Comparison of ENCODE assay signal across 33 cellular contexts in the genomic region with DNA sequence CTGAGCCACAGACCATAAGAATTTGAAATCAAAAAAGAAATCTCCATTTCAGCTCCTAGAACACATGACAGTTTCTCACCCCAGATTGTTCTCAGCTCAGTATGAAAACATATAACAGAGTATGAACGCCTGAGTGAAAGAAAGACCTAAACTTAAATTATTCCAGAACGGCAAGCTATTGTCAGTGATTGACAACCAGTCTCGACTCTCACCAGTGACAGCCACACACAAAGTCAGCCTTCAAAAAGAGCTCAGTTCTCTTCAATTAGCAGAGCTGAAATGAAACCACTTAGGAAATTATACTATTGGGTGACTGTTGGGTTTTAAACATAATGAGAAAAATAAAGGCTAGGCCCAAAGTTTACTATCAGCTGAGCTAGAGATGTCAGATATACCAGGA.
DNase-seq lines count a peak whose midpoint lies in the region; ATAC-seq and TF ChIP-seq lines count a peak whose summit lies in the region.
"Had no signal": no experiment of that assay in that cellular context is flagged by ENCODE, and none has a peak within 500 bp of the region (broad histone marks: within the 10 kb centered on the region; RNA-seq: fewer than 3 reads in every experiment).

No MANE protein-coding gene starts in this region.

- no peaks in the 10 kb centered on the region for H3K36me3 Mint-ChIP-seq in GM23338 (ENCODE audit: low read depth)
- no peaks in the 10 kb centered on the region for H3K36me3 Mint-ChIP-seq in brain
- H3K36me3 Mint-ChIP-seq: CD14-positive monocyte; CD4-positive, alpha-beta memory T cell; CD4-positive, CD25-positive, alpha-beta regulatory T cell; CD8-positive, alpha-beta memory T cell; CD8-positive, alpha-beta T cell had no signal

- H2AFZ ChIP-seq in GM23338 (no peak overlapping the region), neural cell (ENCODE audit: low read depth, low read length) (no peak overlapping the region)

- H3K4me1 Mint-ChIP-seq in GM23338: peaks cover 49% of the 10 kb centered on the region
- H3K4me1 Mint-ChIP-seq in brain: peaks cover 11% of the 10 kb centered on the region
- H3K4me1 Mint-ChIP-seq: B cell; CD14-positive monocyte; CD4-positive, alpha-beta memory T cell; CD4-positive, CD25-positive, alpha-beta regulatory T cell; CD8-positive, alpha-beta memory T cell had no signal

- H3K27me3 ChIP-seq in GM23338 (ENCODE audit: insufficient read depth): no peaks in the 10 kb centered on the region
- peaks cover 3% of the 10 kb centered on the region for H3K27me3 ChIP-seq in neural cell (ENCODE audit: insufficient read depth, low read depth, low read length)
- H3K27me3 ChIP-seq: BE2C; BLaER1; BLaER1 treated with 17β-estradiol and CSF1 and Interleukin-3, amounts not matched to agents 10 nM and 100 nM had no signal

- H3K4me1 ChIP-seq in GM23338 (ENCODE audit: insufficient read depth): peaks cover 45% of the 10 kb centered on the region
- H3K4me1 ChIP-seq: A549; BE2C; BLaER1; BLaER1 treated with 17β-estradiol and CSF1 and Interleukin-3, amounts not matched to agents 10 nM and 100 nM; Caco-2 had no signal

- H3K9me3 ChIP-seq in neural cell (ENCODE audit: low read length): no peaks in the 10 kb centered on the region
- H3K9me3 ChIP-seq: A549; BE2C; BLaER1; BLaER1 treated with 17β-estradiol and CSF1 and Interleukin-3, amounts not matched to agents 10 nM and 100 nM; Caco-2 had no signal

- H3K4me2 ChIP-seq in GM23338 (0 out of 2 replicates have a peak overlapping the region, but pooled peaks have one; percentile 20), neural cell (ENCODE audit: low read length) (peak overlapping the region; percentile 37)
- H3K4me2 ChIP-seq: A549; BLaER1; BLaER1 treated with 17β-estradiol and CSF1 and Interleukin-3, amounts not matched to agents 10 nM and 100 nM had no signal

- H3K79me2 ChIP-seq in GM23338 (replicated peaks; ENCODE audit: insufficient read depth) (peaks cover 9% of the 10 kb centered on the region), neural cell (replicated peaks; ENCODE audit: insufficient read depth, low read length) (no peaks in the 10 kb centered on the region)

- H3K4me3 ChIP-seq in GM23338: no peak overlapping the region
- no peak overlapping the region for H3K4me3 ChIP-seq in neural cell (ENCODE audit: low read length)
- H3K4me3 ChIP-seq: A549; BLaER1; BLaER1 treated with 17β-estradiol and CSF1 and Interleukin-3, amounts not matched to agents 10 nM and 100 nM had no signal

- H4K20me1 ChIP-seq in GM23338 (replicated peaks; ENCODE audit: insufficient read depth) (no peaks in the 10 kb centered on the region; the same call in 1 of the 2 replicates), neural cell (ENCODE audit: insufficient read depth) (no peaks in the 10 kb centered on the region)
- H4K20me1 ChIP-seq: BLaER1; BLaER1 treated with 17β-estradiol and CSF1 and Interleukin-3, amounts not matched to agents 10 nM and 100 nM had no signal

- H3K9ac ChIP-seq in neural cell (ENCODE audit: low read length): no peak overlapping the region
- H3K9ac ChIP-seq: BLaER1; BLaER1 treated with 17β-estradiol and CSF1 and Interleukin-3, amounts not matched to agents 10 nM and 100 nM had no signal

- H3K9me3 Mint-ChIP-seq in GM23338: no peaks in the 10 kb centered on the region
- no peaks in the 10 kb centered on the region for H3K9me3 Mint-ChIP-seq in brain
- H3K9me3 Mint-ChIP-seq: CD14-positive monocyte; CD4-positive, alpha-beta memory T cell; CD4-positive, alpha-beta T cell; CD4-positive, CD25-positive, alpha-beta regulatory T cell; CD8-positive, alpha-beta memory T cell; CD8-positive, alpha-beta T cell had no signal

- ATAC-seq in GM23338 (no peak), GM21381 (IDR thresholded peaks at IDR 0.05; ENCODE audit: unreplicated experiment) (no peak)
- ATAC-seq: A549; CD8-positive, alpha-beta T cell had no signal

- H3K4me3 Mint-ChIP-seq in GM23338 (no peak overlapping the region), brain (peak overlapping the region in 2 of 5 experiments; percentile 4 to 37)
- H3K4me3 Mint-ChIP-seq: B cell; CD14-positive monocyte; CD4-positive, alpha-beta memory T cell; CD4-positive, alpha-beta T cell; CD4-positive, CD25-positive, alpha-beta regulatory T cell; CD8-positive, alpha-beta memory T cell; CD8-positive, alpha-beta T cell had no signal

- no peak for TF ChIP-seq CTCF in GM23338 (conservative IDR thresholded peaks at IDR 0.05; ENCODE audit: low read depth in 2 of 2)
- no peak for TF ChIP-seq CTCF in brain (conservative IDR thresholded peaks at IDR 0.05)
- TF ChIP-seq CTCF in neural cell (IDR thresholded peaks at IDR 0.05; ENCODE audit: poor library complexity, severe bottlenecking): no peak

- H3K27ac ChIP-seq in GM23338 (ENCODE audit: low read depth) (no peak overlapping the region), neural cell (ENCODE audit: low read length) (no peak overlapping the region)
- H3K27ac ChIP-seq: 22Rv1; A549; BLaER1; BLaER1 treated with 17β-estradiol and CSF1 and Interleukin-3, amounts not matched to agents 10 nM and 100 nM; C4-2B had no signal

- H3K36me3 ChIP-seq in GM23338 (ENCODE audit: insufficient read depth) (no peaks in the 10 kb centered on the region), neural cell (ENCODE audit: insufficient read depth, low read length) (no peaks in the 10 kb centered on the region)
- H3K36me3 ChIP-seq: BE2C; BLaER1; BLaER1 treated with 17β-estradiol and CSF1 and Interleukin-3, amounts not matched to agents 10 nM and 100 nM had no signal

- TF ChIP-seq EP300 in neural cell (conservative IDR thresholded peaks at IDR 0.05; ENCODE audit: poor library complexity, severe bottlenecking): peak; percentile 84

- H3K27me3 Mint-ChIP-seq in GM23338 (ENCODE audit: insufficient read depth, low read depth, poor library complexity) (peaks cover 2% of the 10 kb centered on the region), brain (peaks cover 17% of the 10 kb centered on the region)
- H3K27me3 Mint-ChIP-seq: B cell; CD4-positive, CD25-positive, alpha-beta regulatory T cell had no signal

- no peak for TF ChIP-seq RAD21 in neural cell (conservative IDR thresholded peaks at IDR 0.05)

- no peaks in the 10 kb centered on the region for H3K9me2 ChIP-seq in GM23338 (ENCODE audit: insufficient read depth)
- H3K9me2 ChIP-seq in neural cell (ENCODE audit: insufficient read depth, low read length): no peaks in the 10 kb centered on the region

- H3K27ac Mint-ChIP-seq in GM23338: no peak overlapping the region
- H3K27ac Mint-ChIP-seq in brain: peak overlapping the region in 3 of 5 experiments; percentile 38 to 90 (median 81)
- H3K27ac Mint-ChIP-seq: B cell; CD4-positive, alpha-beta memory T cell; CD4-positive, alpha-beta T cell; CD4-positive, CD25-positive, alpha-beta regulatory T cell; CD8-positive, alpha-beta memory T cell; CD8-positive, alpha-beta T cell had no signal

- DNase-seq in GM23338 (ENCODE audit: low spot score): no peak
- DNase-seq in NCI-H524 treated with DMSO at 0.1 percent for 48 hours (lab: John Stamatoyannopoulos, UW): no peak
- no peak for DNase-seq in HUDEP-2 (lab: John Stamatoyannopoulos, UW; ENCODE audit: unreplicated experiment in 76 of 76)
- DNase-seq: 8988T; ACHN; AML-193; BE2C; C1 segment of cervical spinal cord; Caco-2; Calu3; CD4-positive, alpha-beta memory T cell; CD4-positive, alpha-beta T cell; CD4-positive, CD25-positive, alpha-beta regulatory T cell; CD8-positive, alpha-beta memory T cell; CD8-positive, alpha-beta T cell; COR-L47; DMS 273 treated with DMSO at 0.1 percent for 48 hours; DMS153; DMS53; DMS79; DMS79 treated with DMSO at 0.1 percent for 48 hours; DND-41; EL had no signal

- no peaks in the 10 kb centered on the region for H3F3A ChIP-seq in GM23338 (replicated peaks; ENCODE audit: low read depth)
- H3F3A ChIP-seq in neural cell (ENCODE audit: insufficient read depth, low read length, poor library complexity, severe bottlenecking): peaks cover 5% of the 10 kb centered on the region

TF ChIP-seq in GM23338, 12 proteins besides CTCF, POLR2A, EP300 and RAD21 (continues in another document):
- TF ChIP-seq, protein P1, sequence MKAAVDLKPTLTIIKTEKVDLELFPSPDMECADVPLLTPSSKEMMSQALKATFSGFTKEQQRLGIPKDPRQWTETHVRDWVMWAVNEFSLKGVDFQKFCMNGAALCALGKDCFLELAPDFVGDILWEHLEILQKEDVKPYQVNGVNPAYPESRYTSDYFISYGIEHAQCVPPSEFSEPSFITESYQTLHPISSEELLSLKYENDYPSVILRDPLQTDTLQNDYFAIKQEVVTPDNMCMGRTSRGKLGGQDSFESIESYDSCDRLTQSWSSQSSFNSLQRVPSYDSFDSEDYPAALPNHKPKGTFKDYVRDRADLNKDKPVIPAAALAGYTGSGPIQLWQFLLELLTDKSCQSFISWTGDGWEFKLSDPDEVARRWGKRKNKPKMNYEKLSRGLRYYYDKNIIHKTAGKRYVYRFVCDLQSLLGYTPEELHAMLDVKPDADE (IDR thresholded peaks at IDR 0.05): no peak
- no peak for TF ChIP-seq POLR2AphosphoS5 (IDR thresholded peaks at IDR 0.05; ENCODE audit: low read depth)
- no peak for TF ChIP-seq EZH2phosphoT487 (IDR thresholded peaks at IDR 0.05; ENCODE audit: unreplicated experiment)
- no peak for TF ChIP-seq EZH2 (IDR thresholded peaks at IDR 0.05; ENCODE audit: low read depth, unreplicated experiment)
- no peak for TF ChIP-seq ZNF331 (CRISPR knock-in tag; IDR thresholded peaks at IDR 0.05; ENCODE audit: low read depth)
- TF ChIP-seq ZNF114 (CRISPR knock-in tag; IDR thresholded peaks at IDR 0.05): no peak

TF ChIP-seq in neural cell, 6 proteins besides CTCF, POLR2A, EP300 and RAD21:
- no peak for TF ChIP-seq TAF1 (IDR thresholded peaks at IDR 0.05; ENCODE audit: low read depth)
- TF ChIP-seq POLR2AphosphoS5 (IDR thresholded peaks at IDR 0.05): peak; percentile 51
TF ChIP-seq in neural cell: peak in this region for 1.
